ENCODE assay signal across 1 cellular context in the genomic region with DNA sequence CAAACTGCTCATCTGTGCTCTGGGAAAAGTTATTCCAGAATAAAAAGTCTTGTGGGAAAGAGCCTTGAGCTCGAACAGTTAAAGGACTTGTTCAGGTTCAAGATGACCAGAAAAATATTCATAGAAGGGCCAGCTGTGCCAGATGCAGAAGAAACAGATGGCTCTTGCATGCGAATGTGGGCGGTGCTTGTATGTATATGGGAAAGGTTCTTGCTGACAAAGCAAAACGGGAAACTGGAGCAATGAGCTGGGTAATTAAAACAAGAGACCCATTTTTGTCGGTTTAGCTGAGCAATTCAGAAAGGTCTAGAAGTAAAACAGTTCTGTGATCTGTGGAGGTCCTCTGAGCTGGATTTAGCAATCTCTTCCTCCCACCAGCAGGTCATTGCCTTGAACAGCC.
TF ChIP-seq lines count a peak whose summit lies in the region.

No MANE protein-coding gene starts in this region.

TF ChIP-seq in GM23338, 12 proteins besides CTCF, POLR2A, EP300 and RAD21 (continued from another document):
- TF ChIP-seq, protein P1, sequence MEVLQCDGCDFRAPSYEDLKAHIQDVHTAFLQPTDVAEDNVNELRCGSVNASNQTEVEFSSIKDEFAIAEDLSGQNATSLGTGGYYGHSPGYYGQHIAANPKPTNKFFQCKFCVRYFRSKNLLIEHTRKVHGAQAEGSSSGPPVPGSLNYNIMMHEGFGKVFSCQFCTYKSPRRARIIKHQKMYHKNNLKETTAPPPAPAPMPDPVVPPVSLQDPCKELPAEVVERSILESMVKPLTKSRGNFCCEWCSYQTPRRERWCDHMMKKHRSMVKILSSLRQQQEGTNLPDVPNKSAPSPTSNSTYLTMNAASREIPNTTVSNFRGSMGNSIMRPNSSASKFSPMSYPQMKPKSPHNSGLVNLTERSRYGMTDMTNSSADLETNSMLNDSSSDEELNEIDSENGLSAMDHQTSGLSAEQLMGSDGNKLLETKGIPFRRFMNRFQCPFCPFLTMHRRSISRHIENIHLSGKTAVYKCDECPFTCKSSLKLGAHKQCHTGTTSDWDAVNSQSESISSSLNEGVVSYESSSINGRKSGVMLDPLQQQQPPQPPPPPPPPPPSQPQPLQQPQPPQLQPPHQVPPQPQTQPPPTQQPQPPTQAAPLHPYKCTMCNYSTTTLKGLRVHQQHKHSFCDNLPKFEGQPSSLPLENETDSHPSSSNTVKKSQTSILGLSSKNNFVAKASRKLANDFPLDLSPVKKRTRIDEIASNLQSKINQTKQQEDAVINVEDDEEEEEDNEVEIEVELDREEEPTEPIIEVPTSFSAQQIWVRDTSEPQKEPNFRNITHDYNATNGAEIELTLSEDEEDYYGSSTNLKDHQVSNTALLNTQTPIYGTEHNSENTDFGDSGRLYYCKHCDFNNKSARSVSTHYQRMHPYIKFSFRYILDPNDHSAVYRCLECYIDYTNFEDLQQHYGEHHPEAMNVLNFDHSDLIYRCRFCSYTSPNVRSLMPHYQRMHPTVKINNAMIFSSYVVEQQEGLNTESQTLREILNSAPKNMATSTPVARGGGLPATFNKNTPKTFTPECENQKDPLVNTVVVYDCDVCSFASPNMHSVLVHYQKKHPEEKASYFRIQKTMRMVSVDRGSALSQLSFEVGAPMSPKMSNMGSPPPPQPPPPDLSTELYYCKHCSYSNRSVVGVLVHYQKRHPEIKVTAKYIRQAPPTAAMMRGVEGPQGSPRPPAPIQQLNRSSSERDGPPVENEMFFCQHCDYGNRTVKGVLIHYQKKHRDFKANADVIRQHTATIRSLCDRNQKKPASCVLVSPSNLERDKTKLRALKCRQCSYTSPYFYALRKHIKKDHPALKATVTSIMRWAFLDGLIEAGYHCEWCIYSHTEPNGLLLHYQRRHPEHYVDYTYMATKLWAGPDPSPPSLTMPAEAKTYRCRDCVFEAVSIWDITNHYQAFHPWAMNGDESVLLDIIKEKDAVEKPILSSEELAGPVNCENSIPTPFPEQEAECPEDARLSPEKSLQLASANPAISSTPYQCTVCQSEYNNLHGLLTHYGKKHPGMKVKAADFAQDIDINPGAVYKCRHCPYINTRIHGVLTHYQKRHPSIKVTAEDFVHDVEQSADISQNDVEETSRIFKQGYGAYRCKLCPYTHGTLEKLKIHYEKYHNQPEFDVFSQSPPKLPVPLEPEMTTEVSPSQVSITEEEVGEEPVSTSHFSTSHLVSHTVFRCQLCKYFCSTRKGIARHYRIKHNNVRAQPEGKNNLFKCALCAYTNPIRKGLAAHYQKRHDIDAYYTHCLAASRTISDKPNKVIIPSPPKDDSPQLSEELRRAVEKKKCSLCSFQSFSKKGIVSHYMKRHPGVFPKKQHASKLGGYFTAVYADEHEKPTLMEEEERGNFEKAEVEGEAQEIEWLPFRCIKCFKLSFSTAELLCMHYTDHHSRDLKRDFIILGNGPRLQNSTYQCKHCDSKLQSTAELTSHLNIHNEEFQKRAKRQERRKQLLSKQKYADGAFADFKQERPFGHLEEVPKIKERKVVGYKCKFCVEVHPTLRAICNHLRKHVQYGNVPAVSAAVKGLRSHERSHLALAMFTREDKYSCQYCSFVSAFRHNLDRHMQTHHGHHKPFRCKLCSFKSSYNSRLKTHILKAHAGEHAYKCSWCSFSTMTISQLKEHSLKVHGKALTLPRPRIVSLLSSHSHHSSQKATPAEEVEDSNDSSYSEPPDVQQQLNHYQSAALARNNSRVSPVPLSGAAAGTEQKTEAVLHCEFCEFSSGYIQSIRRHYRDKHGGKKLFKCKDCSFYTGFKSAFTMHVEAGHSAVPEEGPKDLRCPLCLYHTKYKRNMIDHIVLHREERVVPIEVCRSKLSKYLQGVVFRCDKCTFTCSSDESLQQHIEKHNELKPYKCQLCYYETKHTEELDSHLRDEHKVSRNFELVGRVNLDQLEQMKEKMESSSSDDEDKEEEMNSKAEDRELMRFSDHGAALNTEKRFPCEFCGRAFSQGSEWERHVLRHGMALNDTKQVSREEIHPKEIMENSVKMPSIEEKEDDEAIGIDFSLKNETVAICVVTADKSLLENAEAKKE (CRISPR knock-in tag; IDR thresholded peaks at IDR 0.05), result no peak
- TF ChIP-seq CREB1 (CRISPR knock-in tag; IDR thresholded peaks at IDR 0.05; ENCODE audit: low read depth) (no peak), EZH2 (IDR thresholded peaks at IDR 0.05; ENCODE audit: low read depth, unreplicated experiment) (no peak), NANOG (IDR thresholded peaks at IDR 0.05; ENCODE audit: borderline replicate concordance) (no peak), ZNF331 (CRISPR knock-in tag; IDR thresholded peaks at IDR 0.05; ENCODE audit: low read depth) (no peak)
- TF ChIP-seq, protein P2, sequence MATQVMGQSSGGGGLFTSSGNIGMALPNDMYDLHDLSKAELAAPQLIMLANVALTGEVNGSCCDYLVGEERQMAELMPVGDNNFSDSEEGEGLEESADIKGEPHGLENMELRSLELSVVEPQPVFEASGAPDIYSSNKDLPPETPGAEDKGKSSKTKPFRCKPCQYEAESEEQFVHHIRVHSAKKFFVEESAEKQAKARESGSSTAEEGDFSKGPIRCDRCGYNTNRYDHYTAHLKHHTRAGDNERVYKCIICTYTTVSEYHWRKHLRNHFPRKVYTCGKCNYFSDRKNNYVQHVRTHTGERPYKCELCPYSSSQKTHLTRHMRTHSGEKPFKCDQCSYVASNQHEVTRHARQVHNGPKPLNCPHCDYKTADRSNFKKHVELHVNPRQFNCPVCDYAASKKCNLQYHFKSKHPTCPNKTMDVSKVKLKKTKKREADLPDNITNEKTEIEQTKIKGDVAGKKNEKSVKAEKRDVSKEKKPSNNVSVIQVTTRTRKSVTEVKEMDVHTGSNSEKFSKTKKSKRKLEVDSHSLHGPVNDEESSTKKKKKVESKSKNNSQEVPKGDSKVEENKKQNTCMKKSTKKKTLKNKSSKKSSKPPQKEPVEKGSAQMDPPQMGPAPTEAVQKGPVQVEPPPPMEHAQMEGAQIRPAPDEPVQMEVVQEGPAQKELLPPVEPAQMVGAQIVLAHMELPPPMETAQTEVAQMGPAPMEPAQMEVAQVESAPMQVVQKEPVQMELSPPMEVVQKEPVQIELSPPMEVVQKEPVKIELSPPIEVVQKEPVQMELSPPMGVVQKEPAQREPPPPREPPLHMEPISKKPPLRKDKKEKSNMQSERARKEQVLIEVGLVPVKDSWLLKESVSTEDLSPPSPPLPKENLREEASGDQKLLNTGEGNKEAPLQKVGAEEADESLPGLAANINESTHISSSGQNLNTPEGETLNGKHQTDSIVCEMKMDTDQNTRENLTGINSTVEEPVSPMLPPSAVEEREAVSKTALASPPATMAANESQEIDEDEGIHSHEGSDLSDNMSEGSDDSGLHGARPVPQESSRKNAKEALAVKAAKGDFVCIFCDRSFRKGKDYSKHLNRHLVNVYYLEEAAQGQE (IDR thresholded peaks at IDR 0.05; ENCODE audit: unreplicated experiment), result no peak
